16 cellular contexts compared by ENCODE assay signal in genomic region chr4:6120361-6120760, GRCh38.
DNase-seq lines count a peak whose midpoint lies in the region; ATAC-seq and TF ChIP-seq lines count a peak whose summit lies in the region.
"Had no signal": no experiment of that assay in that cellular context is flagged by ENCODE, and none has a peak within 500 bp of the region (broad histone marks: within the 10 kb centered on the region; RNA-seq: fewer than 3 reads in every experiment).

No MANE protein-coding gene starts in this region.

- no peaks in the 10 kb centered on the region for H3K9me3 Mint-ChIP-seq in WTC11
- H3K9me3 Mint-ChIP-seq: CD4-positive, alpha-beta memory T cell had no signal

- ATAC-seq in WTC11, result no peak
- ATAC-seq: A549 had no signal

- H3K27ac Mint-ChIP-seq in WTC11, result peak overlapping the region; percentile 49; the same call in 1 of the 2 replicates
- H3K27ac Mint-ChIP-seq: CD14-positive monocyte had no signal

- no peaks in the 10 kb centered on the region; the same call in none of the 2 replicates for H3K27me3 Mint-ChIP-seq in WTC11 (ENCODE audit: low read depth)
- H3K27me3 Mint-ChIP-seq: CD4-positive, alpha-beta memory T cell had no signal

- TF ChIP-seq CTCF in WTC11 (IDR thresholded peaks at IDR 0.05), result no peak
- TF ChIP-seq CTCF in GM20000 (IDR thresholded peaks at IDR 0.05; ENCODE audit: extremely low read depth, missing control alignments), result no peak

- CTCF ChIA-PET in WTC11 (lab: Charles Lee), result no interaction called here

- no peak overlapping the region for H3K4me3 Mint-ChIP-seq in WTC11
- H3K4me3 Mint-ChIP-seq: CD14-positive monocyte; CD4-positive, alpha-beta memory T cell had no signal

- intact Hi-C loops in posterior vena cava (cut with DNase I), result no loop called here

- DNase-seq in activated CD8-positive, alpha-beta memory T cell treated with anti-CD3 and anti-CD28 coated beads for 24 hours, result peak; percentile 30
- DNase-seq in activated CD8-positive, alpha-beta memory T cell treated with anti-CD3 and anti-CD28 coated beads, Interleukin-2, amount 50 U/mL, for 48 hours, result no peak
- DNase-seq in WTC11 (ENCODE audit: low spot score) (no peak), islet precursor cell (peak; percentile 25), posterior vena cava (ENCODE audit: low spot score) (peak; percentile 26), GM20000 (ENCODE audit: low spot score) (no peak), NCI-H1436 (lab: John Stamatoyannopoulos, UW) (no peak)
- DNase-seq: CD4-positive, alpha-beta memory T cell; DMS 273 treated with DMSO at 0.1 percent for 48 hours; DMS53; DND-41; EL; GM23248; HCEC 1CT had no signal

- POLR2A ChIA-PET in WTC11 (lab: Charles Lee), result no interaction called here

- peaks cover 48% of the 10 kb centered on the region for H3K4me1 Mint-ChIP-seq in WTC11
- H3K4me1 Mint-ChIP-seq: CD14-positive monocyte had no signal

- no peaks in the 10 kb centered on the region for H3K36me3 Mint-ChIP-seq in WTC11
- H3K36me3 Mint-ChIP-seq: CD14-positive monocyte; CD4-positive, alpha-beta memory T cell had no signal

TF ChIP-seq in WTC11, 78 proteins besides CTCF, POLR2A, EP300 and RAD21:
- no peak for TF ChIP-seq EMX1 (CRISPR knock-in tag; IDR thresholded peaks at IDR 0.05)
- TF ChIP-seq FOXK1 (CRISPR knock-in tag; IDR thresholded peaks at IDR 0.05), result no peak
- TF ChIP-seq ARID4B (CRISPR knock-in tag; IDR thresholded peaks at IDR 0.05; ENCODE audit: borderline replicate concordance), result no peak
- TF ChIP-seq USF1 (CRISPR knock-in tag; IDR thresholded peaks at IDR 0.05), result no peak
- TF ChIP-seq, protein P1, sequence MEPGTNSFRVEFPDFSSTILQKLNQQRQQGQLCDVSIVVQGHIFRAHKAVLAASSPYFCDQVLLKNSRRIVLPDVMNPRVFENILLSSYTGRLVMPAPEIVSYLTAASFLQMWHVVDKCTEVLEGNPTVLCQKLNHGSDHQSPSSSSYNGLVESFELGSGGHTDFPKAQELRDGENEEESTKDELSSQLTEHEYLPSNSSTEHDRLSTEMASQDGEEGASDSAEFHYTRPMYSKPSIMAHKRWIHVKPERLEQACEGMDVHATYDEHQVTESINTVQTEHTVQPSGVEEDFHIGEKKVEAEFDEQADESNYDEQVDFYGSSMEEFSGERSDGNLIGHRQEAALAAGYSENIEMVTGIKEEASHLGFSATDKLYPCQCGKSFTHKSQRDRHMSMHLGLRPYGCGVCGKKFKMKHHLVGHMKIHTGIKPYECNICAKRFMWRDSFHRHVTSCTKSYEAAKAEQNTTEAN (CRISPR knock-in tag; IDR thresholded peaks at IDR 0.05), result no peak
- no peak for TF ChIP-seq IRF2 (CRISPR knock-in tag; IDR thresholded peaks at IDR 0.05; ENCODE audit: borderline replicate concordance, low read depth)
- no peak for TF ChIP-seq NR2C2 (CRISPR knock-in tag; IDR thresholded peaks at IDR 0.05)
- TF ChIP-seq NR3C1 (CRISPR knock-in tag; conservative IDR thresholded peaks at IDR 0.05; ENCODE audit: low read depth), result no peak
- no peak for TF ChIP-seq ZNF232 (CRISPR knock-in tag; IDR thresholded peaks at IDR 0.05)
- no peak for TF ChIP-seq GABPB1 (CRISPR knock-in tag; IDR thresholded peaks at IDR 0.05)
- TF ChIP-seq JAZF1 (CRISPR knock-in tag; IDR thresholded peaks at IDR 0.05), result no peak
TF ChIP-seq in WTC11: peak in this region for 0.

Comparison
In these comparisons a context has a peak if more than half of its experiments do, and no peak if none do; other contexts are left out.
1. DNase-seq: peak in activated CD8-positive, alpha-beta memory T cell treated with anti-CD3 and anti-CD28 coated beads for 24 hours (single experiment), islet precursor cell (single experiment) and posterior vena cava (single experiment); none in activated CD8-positive, alpha-beta memory T cell treated with anti-CD3 and anti-CD28 coated beads, Interleukin-2, amount 50 U/mL, for 48 hours (single experiment), WTC11 (single experiment), GM20000 (single experiment) and NCI-H1436 (single experiment).